8 cellular contexts compared by ENCODE assay signal in the genomic region with DNA sequence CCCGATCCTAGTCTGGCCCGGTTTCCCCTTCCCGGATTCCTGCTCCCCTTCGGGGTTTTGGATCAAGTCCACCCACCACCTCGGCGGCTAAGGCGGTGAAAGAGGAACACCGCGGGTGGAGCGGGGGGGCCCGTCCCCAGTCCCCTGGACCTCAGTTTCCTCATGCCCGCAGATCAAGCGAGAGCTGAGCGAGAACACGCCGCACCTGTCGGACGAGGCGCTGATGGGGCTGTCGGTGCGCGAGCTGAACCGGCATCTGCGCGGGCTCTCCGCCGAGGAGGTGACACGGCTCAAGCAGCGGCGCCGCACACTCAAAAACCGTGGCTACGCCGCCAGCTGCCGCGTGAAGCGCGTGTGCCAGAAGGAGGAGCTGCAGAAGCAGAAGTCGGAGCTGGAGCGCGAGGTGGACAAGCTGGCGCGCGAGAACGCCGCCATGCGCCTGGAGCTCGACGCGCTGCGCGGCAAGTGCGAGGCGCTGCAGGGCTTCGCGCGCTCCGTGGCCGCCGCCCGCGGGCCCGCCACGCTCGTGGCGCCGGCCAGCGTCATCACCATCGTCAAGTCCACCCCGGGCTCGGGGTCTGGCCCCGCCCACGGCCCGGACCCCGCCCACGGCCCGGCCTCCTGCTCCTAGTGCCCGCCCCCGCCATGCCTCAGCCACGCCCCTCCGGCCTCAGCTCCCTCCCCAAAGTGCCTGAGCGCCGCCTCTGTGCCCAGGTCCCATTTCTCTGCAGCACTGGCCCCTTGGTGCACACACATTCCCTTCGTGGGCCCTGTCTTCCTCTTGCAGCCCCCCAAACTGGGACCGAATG.
DNase-seq lines count a peak whose midpoint lies in the region; ATAC-seq lines count a peak whose summit lies in the region.

No MANE protein-coding gene starts in this region.

- peaks cover 7% of the 10 kb centered on the region for H3K4me1 ChIP-seq in iPS-15b (ENCODE audit: control insufficient read depth, insufficient read depth, low read length)

- no peak overlapping the region for H3K9ac ChIP-seq in iPS-15b (ENCODE audit: low read depth, low read length)

- H3K4me3 ChIP-seq in iPS-15b (ENCODE audit: low read depth, low read length), result peak overlapping the region; percentile 58

- H3K36me3 ChIP-seq in iPS-15b (ENCODE audit: control insufficient read depth, insufficient read depth, low read length), result no peaks in the 10 kb centered on the region

- H3K27me3 ChIP-seq in iPS-15b (ENCODE audit: control insufficient read depth, insufficient read depth, low read length), result peaks cover 15% of the 10 kb centered on the region

- ATAC-seq in GM19035 (IDR thresholded peaks at IDR 0.05; ENCODE audit: unreplicated experiment), result peak; percentile 69
- ATAC-seq in GM18498 (IDR thresholded peaks at IDR 0.05; ENCODE audit: unreplicated experiment), result no peak

- peak; percentile 66 for DNase-seq in T follicular helper cell (ENCODE audit: low read depth)
- DNase-seq in anterior cingulate cortex (lab: John Stamatoyannopoulos, UW), result peak in 33 of 58 donors; percentile 9 to 74 (median 58)
- DNase-seq in stimulated activated CD4-positive, alpha-beta T cell treated with anti-CD3 and anti-CD28 coated beads, Interleukin-15, amount 100 ng/mL, for 1 hour (ENCODE audit: low read depth in 1 of 2, low spot score in 1 of 2), result peak; percentile 52 to 54
- DNase-seq in cerebellar nuclear complex (lab: John Stamatoyannopoulos, UW), result no peak
- DNase-seq in glomerular visceral epithelial cell (ENCODE audit: extremely low spot score), result no peak

- H3K9me3 ChIP-seq in iPS-15b (ENCODE audit: control insufficient read depth, insufficient read depth, low read length), result no peaks in the 10 kb centered on the region

Comparison
In these comparisons a context has a peak if more than half of its experiments do, and no peak if none do; other contexts are left out.
1. DNase-seq: peak in T follicular helper cell (single experiment), anterior cingulate cortex (33 of 58) and stimulated activated CD4-positive, alpha-beta T cell treated with anti-CD3 and anti-CD28 coated beads, Interleukin-15, amount 100 ng/mL, for 1 hour (2 of 2); none in cerebellar nuclear complex (0 of 2) and glomerular visceral epithelial cell (single experiment).